15 cellular contexts compared by ENCODE assay signal in genomic region chr12:24852420-24852819, GRCh38.
A peak's percentile ranks its signal among the peaks of the same experiment; 100 is the strongest.
DNase-seq lines count a peak whose midpoint lies in the region; ATAC-seq and TF ChIP-seq lines count a peak whose summit lies in the region.
"Had no signal": no experiment of that assay in that cellular context is flagged by ENCODE, and none has a peak within 500 bp of the region (broad histone marks: within the 10 kb centered on the region; RNA-seq: fewer than 3 reads in every experiment).

No MANE protein-coding gene starts in this region.

- no peak overlapping the region for H3K27ac Mint-ChIP-seq in endothelial cell (ENCODE audit: unreplicated experiment)
- H3K27ac Mint-ChIP-seq: effector memory CD8-positive, alpha-beta T cell; stimulated activated naive B cell treated with anti-CD40 and anti-IgM and Interleukin-4, amounts not matched to agents 10 μg/mL and 1 μg/mL and 100 μg/mL, for 72 hours had no signal

- no peak overlapping the region for H3K4me3 Mint-ChIP-seq in endothelial cell (ENCODE audit: unreplicated experiment)
- H3K4me3 Mint-ChIP-seq: effector memory CD8-positive, alpha-beta T cell; stimulated activated naive B cell treated with anti-CD40 and anti-IgM and Interleukin-4, amounts not matched to agents 10 μg/mL and 1 μg/mL and 100 μg/mL, for 72 hours had no signal

- H3K36me3 ChIP-seq in SK-N-SH (replicated peaks in 1 of 2; ENCODE audit: control insufficient read depth in 1 of 2, insufficient read depth in 2 of 2, low read length in 1 of 2), result peaks cover 15 to 30% of the 10 kb centered on the region in 2 experiments
- H3K36me3 ChIP-seq in MM.1S (replicated peaks; ENCODE audit: insufficient read depth, low read length), result no peaks in the 10 kb centered on the region
- no peaks in the 10 kb centered on the region for H3K36me3 ChIP-seq in testis (ENCODE audit: low read depth, missing control alignments)

- TF ChIP-seq EP300 in SK-N-SH (IDR thresholded peaks at IDR 0.05; ENCODE audit: borderline replicate concordance in 1 of 2, low read depth in 1 of 2, low read length in 1 of 2), result no peak

- H3K9ac ChIP-seq in SK-N-SH (no peak overlapping the region), MM.1S (ENCODE audit: low read length) (no peak overlapping the region)

- no peak for ATAC-seq in SK-N-SH treated with all-trans-retinoic acid at 6 μM for 48 hours
- no peak for ATAC-seq in GM18519 (IDR thresholded peaks at IDR 0.05; ENCODE audit: low FRiP score, unreplicated experiment)
- ATAC-seq: effector memory CD8-positive, alpha-beta T cell; left lobe of liver; stimulated activated naive B cell treated with anti-CD40 and anti-IgM and Interleukin-4, amounts not matched to agents 10 μg/mL and 1 μg/mL and 100 μg/mL, for 72 hours had no signal

- no peak overlapping the region for H3K27ac ChIP-seq in SK-N-SH (ENCODE audit: low read depth in 2 of 2, low read length in 1 of 2)
- no peak overlapping the region for H3K27ac ChIP-seq in MM.1S (ENCODE audit: low read length)
- H3K27ac ChIP-seq in testis, result no peak overlapping the region
- H3K27ac ChIP-seq in substantia nigra (ENCODE audit: low read depth, low read length, poor library complexity, severe bottlenecking), result no peak overlapping the region

- H4K20me1 ChIP-seq in SK-N-SH (ENCODE audit: insufficient read depth), result no peaks in the 10 kb centered on the region
- no peaks in the 10 kb centered on the region for H4K20me1 ChIP-seq in MM.1S (ENCODE audit: insufficient read depth, low read length)

- TF ChIP-seq CTCF in SK-N-SH (IDR thresholded peaks at IDR 0.05), result peak; percentile 68
- TF ChIP-seq CTCF in MM.1S (IDR thresholded peaks at IDR 0.05; ENCODE audit: low read length), result peak; percentile 52
- TF ChIP-seq CTCF in endothelial cell (IDR thresholded peaks at IDR 0.05; ENCODE audit: unreplicated experiment), result peak; percentile 72
- peak in 2 of 3 experiments; percentile 13 to 40 for TF ChIP-seq CTCF in testis (IDR thresholded peaks at IDR 0.05)

- H3K9me3 ChIP-seq in SK-N-SH, result no peaks in the 10 kb centered on the region
- no peaks in the 10 kb centered on the region for H3K9me3 ChIP-seq in MM.1S (replicated peaks; ENCODE audit: insufficient read depth, low read length)
- no peaks in the 10 kb centered on the region for H3K9me3 ChIP-seq in testis

- H3K9me2 ChIP-seq in SK-N-SH (no peaks in the 10 kb centered on the region), MM.1S (replicated peaks; ENCODE audit: insufficient read depth, low read length) (no peaks in the 10 kb centered on the region)

- peak; percentile 51 for TF ChIP-seq RAD21 in SK-N-SH (IDR thresholded peaks at IDR 0.05; ENCODE audit: low read length)

- H3F3A ChIP-seq in SK-N-SH (replicated peaks; ENCODE audit: insufficient read depth) (peaks cover 5% of the 10 kb centered on the region), MM.1S (ENCODE audit: insufficient read depth, low read length) (no peaks in the 10 kb centered on the region)

- DNase-seq in SK-N-SH (no peak), MM.1S (peak; percentile 13), endothelial cell (ENCODE audit: low spot score) (no peak), testis (no peak), substantia nigra (lab: John Stamatoyannopoulos, UW) (no peak), kidney glomerular epithelial cell (lab: John Stamatoyannopoulos, UW) (no peak)
- DNase-seq: activated naive CD4-positive, alpha-beta T cell; C1 segment of cervical spinal cord; effector memory CD8-positive, alpha-beta T cell; NCI-H446 treated with DMSO at 0.1 percent for 48 hours; small intestine; stimulated activated naive B cell treated with anti-CD40 and anti-IgM and Interleukin-4, amounts not matched to agents 10 μg/mL and 1 μg/mL and 100 μg/mL, for 72 hours had no signal

- no peak overlapping the region for H2AFZ ChIP-seq in SK-N-SH (ENCODE audit: low read depth)
- H2AFZ ChIP-seq in MM.1S (ENCODE audit: low read length), result no peak overlapping the region

- no peak for TF ChIP-seq POLR2A in testis (IDR thresholded peaks at IDR 0.05)

- peaks cover 24% of the 10 kb centered on the region for H3K4me1 Mint-ChIP-seq in endothelial cell (ENCODE audit: unreplicated experiment)

- 71% methylated on average over 1 of the region's 1 CpG for WGBS in SK-N-SH (ENCODE audit: low lambda C conversion rate)
- 61 to 73% methylated on average over 1 of the region's 1 CpG for WGBS in testis, 2 donors

- POLR2A ChIA-PET in SK-N-SH (lab: Yijun Ruan, JAX), result no interaction called here

- peaks cover 2% of the 10 kb centered on the region for H3K27me3 Mint-ChIP-seq in endothelial cell (ENCODE audit: unreplicated experiment)
- H3K27me3 Mint-ChIP-seq: stimulated activated naive B cell treated with anti-CD40 and anti-IgM and Interleukin-4, amounts not matched to agents 10 μg/mL and 1 μg/mL and 100 μg/mL, for 72 hours had no signal

- peaks cover 18% of the 10 kb centered on the region for H3K36me3 Mint-ChIP-seq in endothelial cell (ENCODE audit: low read depth, unreplicated experiment)

- peaks cover 0 to 14% of the 10 kb centered on the region in 2 experiments; a peak in 3 of 4 replicates for H3K4me1 ChIP-seq in SK-N-SH (ENCODE audit: control insufficient read depth in 1 of 2, insufficient read depth in 2 of 2, low read depth in 1 of 2, low read length in 1 of 2)
- H3K4me1 ChIP-seq in MM.1S (ENCODE audit: low read length), result peaks cover 8% of the 10 kb centered on the region
- H3K4me1 ChIP-seq in testis, result no peaks in the 10 kb centered on the region

- peaks cover 31% of the 10 kb centered on the region; the same call in 1 of the 2 replicates for H3K79me2 ChIP-seq in SK-N-SH (ENCODE audit: insufficient read depth)
- H3K79me2 ChIP-seq in MM.1S (ENCODE audit: low read length), result no peaks in the 10 kb centered on the region

- H3K4me2 ChIP-seq in SK-N-SH (no peak overlapping the region), MM.1S (ENCODE audit: low read depth, low read length) (no peak overlapping the region)

- H3K4me3 ChIP-seq in SK-N-SH (ENCODE audit: low read depth in 2 of 2, low read length in 1 of 2) (no peak overlapping the region), MM.1S (ENCODE audit: low read length) (no peak overlapping the region), testis (no peak overlapping the region)

- H3K9me3 Mint-ChIP-seq in endothelial cell (ENCODE audit: unreplicated experiment), result no peaks in the 10 kb centered on the region
- H3K9me3 Mint-ChIP-seq: effector memory CD8-positive, alpha-beta T cell had no signal

- CTCF ChIA-PET in SK-N-SH (lab: Yijun Ruan, JAX), result interaction anchor here (0.7 to 3.7 kb wide), 19 partner anchors 8 to 535 kb away, joined by 3 to 26 read pairs (median 4); partner anchors contain the start of gene BCAT1

- intact Hi-C loops in testis (cut with DNase I; ENCODE audit: low total_unique reads), result no loop called here

- H3K27me3 ChIP-seq in SK-N-SH (ENCODE audit: insufficient read depth), result no peaks in the 10 kb centered on the region
- H3K27me3 ChIP-seq in MM.1S (replicated peaks; ENCODE audit: insufficient read depth, low read length), result no peaks in the 10 kb centered on the region
- H3K27me3 ChIP-seq in testis, result no peaks in the 10 kb centered on the region

TF ChIP-seq in SK-N-SH, 30 proteins besides CTCF, POLR2A, EP300 and RAD21 (continues in another document):
- TF ChIP-seq REST (IDR thresholded peaks at IDR 0.05; ENCODE audit: low read depth, low read length), result no peak
- no peak for TF ChIP-seq TCF12 (IDR thresholded peaks at IDR 0.05)

TF ChIP-seq in SK-N-SH treated with all-trans-retinoic acid at 6 μM for 48 hours, 23 proteins besides CTCF, POLR2A, EP300 and RAD21:
- TF ChIP-seq ZNF70 (CRISPR knock-in tag; IDR thresholded peaks at IDR 0.05) (no peak), TCF4 (CRISPR knock-in tag; IDR thresholded peaks at IDR 0.05; ENCODE audit: borderline replicate concordance) (no peak), TOX (CRISPR knock-in tag; IDR thresholded peaks at IDR 0.05; ENCODE audit: borderline replicate concordance) (no peak), ZNF8 (CRISPR knock-in tag; IDR thresholded peaks at IDR 0.05) (no peak)
